8 cellular contexts compared by ENCODE assay signal in genomic region chr15:89893696-89894450, GRCh38. TPM values are rescaled to one million over a fixed set of nuclear protein-coding genes. Genes with fewer than 3 reads are reported as not detected.
DNase-seq lines count a peak whose midpoint lies in the region; TF ChIP-seq lines count a peak whose summit lies in the region.

AP3S2 (minus strand) TSS chr15:89893994; CDS start chr15:89893949, 45 bp downstream.

- peak within 1 kb of the TSS; percentile 99 for H3K4me3 Mint-ChIP-seq in neural progenitor cell

- peaks cover 36% of the 10 kb centered on the region for H3K79me2 ChIP-seq in neural progenitor cell (ENCODE audit: low read depth)

- H3F3A ChIP-seq in neural progenitor cell (ENCODE audit: low read depth), result peaks cover 20% of the 10 kb centered on the region

- peak within 1 kb of the TSS; percentile 80 for H3K27ac ChIP-seq in neural progenitor cell

- H3K4me3 ChIP-seq in LNCaP clone FGC (ENCODE audit: low read depth, low read length) (peak within 1 kb of the TSS; percentile 100), foreskin fibroblast (ENCODE audit: low read depth in 1 of 2, low read length in 2 of 2) (peak within 1 kb of the TSS; percentile 91 to 99), neural progenitor cell (peak within 1 kb of the TSS; percentile 73)

- H3K9ac ChIP-seq in neural progenitor cell, result peak within 1 kb of the TSS; percentile 79

- peaks cover 5% of the 10 kb centered on the region for H3K4me1 ChIP-seq in neural progenitor cell

- no peaks in the 10 kb centered on the region for H3K36me3 Mint-ChIP-seq in neural progenitor cell

- peak within 1 kb of the TSS; percentile 85 for H3K4me2 ChIP-seq in neural progenitor cell

- H3K4me1 Mint-ChIP-seq in neural progenitor cell, result peaks cover 18% of the 10 kb centered on the region

- H3K9me3 Mint-ChIP-seq in neural progenitor cell, result no peaks in the 10 kb centered on the region

- H3K27me3 ChIP-seq in neural progenitor cell, result no peaks in the 10 kb centered on the region

- DNase-seq in EL (peak; percentile 95), GOT3 (lab: John Stamatoyannopoulos, UW) (peak; percentile 71), LNCaP clone FGC (ENCODE audit: low read depth) (peak; percentile 92), SHP77 treated with DMSO at 0.1 percent for 48 hours (lab: John Stamatoyannopoulos, UW) (peak; percentile 86), activated gamma-delta T cell (lab: John Stamatoyannopoulos, UW) (peak; percentile 53), foreskin fibroblast (peak; percentile 93 to 98), neural progenitor cell (ENCODE audit: low spot score) (peak; percentile 95), stromal cell of bone marrow (ENCODE audit: low read depth) (peak; percentile 88)

- peak within 1 kb of the TSS; percentile 97 for H2AFZ ChIP-seq in neural progenitor cell (replicated peaks)

- no peaks in the 10 kb centered on the region for H3K36me3 ChIP-seq in neural progenitor cell

- no peaks in the 10 kb centered on the region for H3K27me3 Mint-ChIP-seq in neural progenitor cell (ENCODE audit: insufficient read depth, low read depth)

- TF ChIP-seq CTCF in LNCaP clone FGC (IDR thresholded peaks at IDR 0.05; ENCODE audit: control insufficient read depth, extremely low read depth, insufficient read depth), result no peak
- TF ChIP-seq CTCF in foreskin fibroblast (IDR thresholded peaks at IDR 0.05; ENCODE audit: low read depth, low read length), result no peak
- no peak for TF ChIP-seq CTCF in neural progenitor cell (IDR thresholded peaks at IDR 0.05)

- H3K9me3 ChIP-seq in neural progenitor cell (ENCODE audit: low read depth), result no peaks in the 10 kb centered on the region

- H4K20me1 ChIP-seq in neural progenitor cell (ENCODE audit: low read depth), result peaks cover 10% of the 10 kb centered on the region

- peak within 1 kb of the TSS; percentile 96 for H3K27ac Mint-ChIP-seq in neural progenitor cell

RNA-seq across cellular contexts. Expression of gene AP3S2, which starts in this region (rescaled TPM):
- total RNA-seq in neural progenitor cell (ENCODE audit: low replicate concordance), result 75.3 and 77.1 TPM in 2 replicates

Comparison
In these comparisons a context has a peak if more than half of its experiments do, and no peak if none do; other contexts are left out.
1. Peak in every context shown above with its lines: DNase-seq, H3K4me3 ChIP-seq and H3K27ac ChIP-seq.